In genomic region chr2:189560273-189560586, GRCh38 we compare ENCODE assay signal across 1 cellular context.
TF ChIP-seq lines count a peak whose summit lies in the region.

No MANE protein-coding gene starts in this region.

TF ChIP-seq in HepG2, 621 proteins besides CTCF, POLR2A, EP300 and RAD21:
- TF ChIP-seq ZBTB43 (CRISPR knock-in tag; conservative IDR thresholded peaks at IDR 0.05), result 0 out of 2 replicates have a peak, but pooled peaks have one; percentile 9
- peak; percentile 60; the same call in 1 of the 2 replicates for TF ChIP-seq MAFF (IDR thresholded peaks at IDR 0.05; ENCODE audit: low read depth, low read length)
- peak; percentile 19 to 81; a peak in 3 of 4 replicates for TF ChIP-seq MAFK (conservative IDR thresholded peaks at IDR 0.05 in 1 of 2, IDR thresholded peaks at IDR 0.05 in 1 of 2; ENCODE audit: low read length in 2 of 2)
- no peak for TF ChIP-seq NR2F2 (IDR thresholded peaks at IDR 0.05; ENCODE audit: borderline replicate concordance, low read depth)
- TF ChIP-seq ZNF10 (CRISPR knock-in tag; IDR thresholded peaks at IDR 0.05; ENCODE audit: borderline replicate concordance, low read depth), result no peak
- no peak for TF ChIP-seq ISL2 (CRISPR knock-in tag; IDR thresholded peaks at IDR 0.05)
TF ChIP-seq in HepG2: peak in this region for 3.
